1 cellular context compared by ENCODE assay signal in genomic region chr1:118918230-118918939, GRCh38.
TF ChIP-seq lines count a peak whose summit lies in the region.

No MANE protein-coding gene starts in this region.

TF ChIP-seq in GM12878, 131 proteins besides CTCF, POLR2A, EP300 and RAD21 (continued from another document and continues in another):
- TF ChIP-seq, protein P1, sequence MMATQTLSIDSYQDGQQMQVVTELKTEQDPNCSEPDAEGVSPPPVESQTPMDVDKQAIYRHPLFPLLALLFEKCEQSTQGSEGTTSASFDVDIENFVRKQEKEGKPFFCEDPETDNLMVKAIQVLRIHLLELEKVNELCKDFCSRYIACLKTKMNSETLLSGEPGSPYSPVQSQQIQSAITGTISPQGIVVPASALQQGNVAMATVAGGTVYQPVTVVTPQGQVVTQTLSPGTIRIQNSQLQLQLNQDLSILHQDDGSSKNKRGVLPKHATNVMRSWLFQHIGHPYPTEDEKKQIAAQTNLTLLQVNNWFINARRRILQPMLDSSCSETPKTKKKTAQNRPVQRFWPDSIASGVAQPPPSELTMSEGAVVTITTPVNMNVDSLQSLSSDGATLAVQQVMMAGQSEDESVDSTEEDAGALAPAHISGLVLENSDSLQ (IDR thresholded peaks at IDR 0.05) = no peak
- TF ChIP-seq KLF5 (IDR thresholded peaks at IDR 0.05; ENCODE audit: partially characterized antibody) = no peak
- no peak for TF ChIP-seq PBX3 (IDR thresholded peaks at IDR 0.05; ENCODE audit: insufficient replicate concordance, low read depth, low read length)
- no peak for TF ChIP-seq EED (IDR thresholded peaks at IDR 0.05; ENCODE audit: low read depth)
- TF ChIP-seq SUPT20H (IDR thresholded peaks at IDR 0.05; ENCODE audit: borderline replicate concordance, control insufficient read depth, low read depth, low read length) = no peak
- no peak for TF ChIP-seq ZNF592 (IDR thresholded peaks at IDR 0.05)
- no peak for TF ChIP-seq SRF (IDR thresholded peaks at IDR 0.05; ENCODE audit: low read depth in 2 of 2, low read length in 2 of 2)
- TF ChIP-seq SREBF1 (IDR thresholded peaks at IDR 0.05; ENCODE audit: low read length) = no peak
- TF ChIP-seq, protein P2, sequence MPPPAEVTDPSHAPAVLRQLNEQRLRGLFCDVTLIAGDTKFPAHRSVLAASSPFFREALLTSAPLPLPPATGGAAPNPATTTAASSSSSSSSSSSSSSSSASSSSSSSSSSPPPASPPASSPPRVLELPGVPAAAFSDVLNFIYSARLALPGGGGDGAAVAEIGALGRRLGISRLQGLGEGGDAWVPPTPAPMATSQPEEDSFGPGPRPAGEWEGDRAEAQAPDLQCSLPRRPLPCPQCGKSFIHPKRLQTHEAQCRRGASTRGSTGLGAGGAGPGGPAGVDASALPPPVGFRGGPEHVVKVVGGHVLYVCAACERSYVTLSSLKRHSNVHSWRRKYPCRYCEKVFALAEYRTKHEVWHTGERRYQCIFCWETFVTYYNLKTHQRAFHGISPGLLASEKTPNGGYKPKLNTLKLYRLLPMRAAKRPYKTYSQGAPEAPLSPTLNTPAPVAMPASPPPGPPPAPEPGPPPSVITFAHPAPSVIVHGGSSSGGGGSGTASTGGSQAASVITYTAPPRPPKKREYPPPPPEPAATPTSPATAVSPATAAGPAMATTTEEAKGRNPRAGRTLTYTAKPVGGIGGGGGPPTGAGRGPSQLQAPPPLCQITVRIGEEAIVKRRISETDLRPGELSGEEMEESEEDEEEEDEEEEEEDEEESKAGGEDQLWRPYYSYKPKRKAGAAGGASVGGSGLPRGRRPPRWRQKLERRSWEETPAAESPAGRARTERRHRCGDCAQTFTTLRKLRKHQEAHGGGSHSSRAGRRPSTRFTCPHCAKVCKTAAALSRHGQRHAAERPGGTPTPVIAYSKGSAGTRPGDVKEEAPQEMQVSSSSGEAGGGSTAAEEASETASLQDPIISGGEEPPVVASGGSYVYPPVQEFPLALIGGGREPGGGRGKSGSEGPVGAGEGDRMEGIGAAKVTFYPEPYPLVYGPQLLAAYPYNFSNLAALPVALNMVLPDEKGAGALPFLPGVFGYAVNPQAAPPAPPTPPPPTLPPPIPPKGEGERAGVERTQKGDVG (CRISPR knock-in tag; IDR thresholded peaks at IDR 0.05) = no peak
- no peak; the same call in 1 of the 2 replicates for TF ChIP-seq ATF7 (IDR thresholded peaks at IDR 0.05; ENCODE audit: low read depth)
- no peak for TF ChIP-seq CREM (IDR thresholded peaks at IDR 0.05; ENCODE audit: low read depth)
- TF ChIP-seq GABPA (IDR thresholded peaks at IDR 0.05; ENCODE audit: low read depth) = no peak
- no peak for TF ChIP-seq MAX (IDR thresholded peaks at IDR 0.05; ENCODE audit: low read depth, low read length)
- 0 out of 2 replicates have a peak, but pooled peaks have one; percentile 24 for TF ChIP-seq YY1 (IDR thresholded peaks at IDR 0.05; ENCODE audit: low read depth, low read length)
- TF ChIP-seq NBN (IDR thresholded peaks at IDR 0.05) = no peak; the same call in 1 of the 2 replicates
- TF ChIP-seq EGR1 (IDR thresholded peaks at IDR 0.05; ENCODE audit: borderline replicate concordance in 1 of 2, low read depth in 2 of 2, low read length in 2 of 2) = no peak
- TF ChIP-seq ESRRA (IDR thresholded peaks at IDR 0.05; ENCODE audit: low read length) = no peak
- TF ChIP-seq RB1 (IDR thresholded peaks at IDR 0.05; ENCODE audit: borderline replicate concordance) = no peak
- TF ChIP-seq MEF2A (IDR thresholded peaks at IDR 0.05; ENCODE audit: insufficient read depth, low read depth, low read length) = peak; percentile 83
- no peak for TF ChIP-seq ZSCAN29 (IDR thresholded peaks at IDR 0.05)
- peak; percentile 38; the same call in 1 of the 2 replicates for TF ChIP-seq MLLT1 (IDR thresholded peaks at IDR 0.05)
- peak; percentile 54; the same call in 1 of the 2 replicates for TF ChIP-seq DPF2 (IDR thresholded peaks at IDR 0.05)
- no peak for TF ChIP-seq RELA (IDR thresholded peaks at IDR 0.05; ENCODE audit: borderline replicate concordance, partially characterized antibody)
- TF ChIP-seq NFIC (IDR thresholded peaks at IDR 0.05; ENCODE audit: low read depth, low read length) = no peak
- TF ChIP-seq ATF2 (IDR thresholded peaks at IDR 0.05; ENCODE audit: low read length) = 0 out of 2 replicates have a peak, but pooled peaks have one; percentile 19
- peak; percentile 17; the same call in 1 of the 2 replicates for TF ChIP-seq ZNF24 (IDR thresholded peaks at IDR 0.05)
- TF ChIP-seq BRCA1 (IDR thresholded peaks at IDR 0.05; ENCODE audit: low read depth, low read length) = no peak
- no peak for TF ChIP-seq LARP7 (IDR thresholded peaks at IDR 0.05)
- TF ChIP-seq, protein P3, sequence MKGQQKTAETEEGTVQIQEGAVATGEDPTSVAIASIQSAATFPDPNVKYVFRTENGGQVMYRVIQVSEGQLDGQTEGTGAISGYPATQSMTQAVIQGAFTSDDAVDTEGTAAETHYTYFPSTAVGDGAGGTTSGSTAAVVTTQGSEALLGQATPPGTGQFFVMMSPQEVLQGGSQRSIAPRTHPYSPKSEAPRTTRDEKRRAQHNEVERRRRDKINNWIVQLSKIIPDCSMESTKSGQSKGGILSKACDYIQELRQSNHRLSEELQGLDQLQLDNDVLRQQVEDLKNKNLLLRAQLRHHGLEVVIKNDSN (IDR thresholded peaks at IDR 0.05; ENCODE audit: borderline replicate concordance, extremely low read length, insufficient read depth, low read depth, low read length) = no peak
- TF ChIP-seq BACH1 (IDR thresholded peaks at IDR 0.05; ENCODE audit: borderline replicate concordance) = no peak
- no peak for TF ChIP-seq EZH2 (IDR thresholded peaks at IDR 0.05; ENCODE audit: borderline replicate concordance, control insufficient read depth, low read depth, low read length)
- no peak for TF ChIP-seq TCF7 (IDR thresholded peaks at IDR 0.05; ENCODE audit: borderline replicate concordance)
- TF ChIP-seq PRDM15 (CRISPR knock-in tag; IDR thresholded peaks at IDR 0.05) = no peak
- TF ChIP-seq, protein P4, sequence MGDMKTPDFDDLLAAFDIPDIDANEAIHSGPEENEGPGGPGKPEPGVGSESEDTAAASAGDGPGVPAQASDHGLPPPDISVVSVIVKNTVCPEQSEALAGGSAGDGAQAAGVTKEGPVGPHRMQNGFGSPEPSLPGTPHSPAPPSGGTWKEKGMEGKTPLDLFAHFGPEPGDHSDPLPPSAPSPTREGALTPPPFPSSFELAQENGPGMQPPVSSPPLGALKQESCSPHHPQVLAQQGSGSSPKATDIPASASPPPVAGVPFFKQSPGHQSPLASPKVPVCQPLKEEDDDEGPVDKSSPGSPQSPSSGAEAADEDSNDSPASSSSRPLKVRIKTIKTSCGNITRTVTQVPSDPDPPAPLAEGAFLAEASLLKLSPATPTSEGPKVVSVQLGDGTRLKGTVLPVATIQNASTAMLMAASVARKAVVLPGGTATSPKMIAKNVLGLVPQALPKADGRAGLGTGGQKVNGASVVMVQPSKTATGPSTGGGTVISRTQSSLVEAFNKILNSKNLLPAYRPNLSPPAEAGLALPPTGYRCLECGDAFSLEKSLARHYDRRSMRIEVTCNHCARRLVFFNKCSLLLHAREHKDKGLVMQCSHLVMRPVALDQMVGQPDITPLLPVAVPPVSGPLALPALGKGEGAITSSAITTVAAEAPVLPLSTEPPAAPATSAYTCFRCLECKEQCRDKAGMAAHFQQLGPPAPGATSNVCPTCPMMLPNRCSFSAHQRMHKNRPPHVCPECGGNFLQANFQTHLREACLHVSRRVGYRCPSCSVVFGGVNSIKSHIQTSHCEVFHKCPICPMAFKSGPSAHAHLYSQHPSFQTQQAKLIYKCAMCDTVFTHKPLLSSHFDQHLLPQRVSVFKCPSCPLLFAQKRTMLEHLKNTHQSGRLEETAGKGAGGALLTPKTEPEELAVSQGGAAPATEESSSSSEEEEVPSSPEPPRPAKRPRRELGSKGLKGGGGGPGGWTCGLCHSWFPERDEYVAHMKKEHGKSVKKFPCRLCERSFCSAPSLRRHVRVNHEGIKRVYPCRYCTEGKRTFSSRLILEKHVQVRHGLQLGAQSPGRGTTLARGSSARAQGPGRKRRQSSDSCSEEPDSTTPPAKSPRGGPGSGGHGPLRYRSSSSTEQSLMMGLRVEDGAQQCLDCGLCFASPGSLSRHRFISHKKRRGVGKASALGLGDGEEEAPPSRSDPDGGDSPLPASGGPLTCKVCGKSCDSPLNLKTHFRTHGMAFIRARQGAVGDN (IDR thresholded peaks at IDR 0.05) = peak; percentile 34; the same call in 1 of the 2 replicates
- TF ChIP-seq SMARCA5 (IDR thresholded peaks at IDR 0.05) = 0 out of 2 replicates have a peak, but pooled peaks have one; percentile 19
- TF ChIP-seq CEBPB (IDR thresholded peaks at IDR 0.05; ENCODE audit: borderline replicate concordance in 1 of 2, low read depth in 2 of 2, low read length in 2 of 2) = no peak
- TF ChIP-seq CBFB (IDR thresholded peaks at IDR 0.05; ENCODE audit: low read depth) = no peak
